In genomic region chr9:137799630-137799983, GRCh38 we compare ENCODE assay signal across 23 cellular contexts.
"Had no signal": no experiment of that assay in that cellular context is flagged by ENCODE, and none has a peak within 500 bp of the region (broad histone marks: within the 10 kb centered on the region; RNA-seq: fewer than 3 reads in every experiment).

No MANE protein-coding gene starts in this region.

- H3K9me3 ChIP-seq: body of pancreas had no signal

- H3K27me3 ChIP-seq: body of pancreas had no signal

- DNase-seq: activated CD4-positive, alpha-beta T cell treated with anti-CD3 and anti-CD28 coated beads for 4 hours; activated CD8-positive, alpha-beta memory T cell treated with anti-CD3 and anti-CD28 coated beads, Interleukin-2, amount 50 U/mL, for 4 hours; activated CD8-positive, alpha-beta T cell treated with anti-CD3 and anti-CD28 coated beads for 36 hours; activated gamma-delta T cell treated with Interleukin-2 at 50 U/mL for 16 hours; activated naive CD4-positive, alpha-beta T cell treated with anti-CD3 and anti-CD28 coated beads, Interleukin-2, amount 50 U/mL, for 16 hours; activated T-cell treated with anti-CD3 and anti-CD28 coated beads, Interleukin-2, amount 50 U/mL, for 72 hours; body of pancreas; Kasumi-1; KBM-7; NCI-H1105 treated with DMSO at 0.1 percent for 48 hours; NCI-H1436 treated with DMSO at 0.1 percent for 48 hours; NCI-H187; NCI-H510A treated with DMSO at 0.1 percent for 48 hours; NK-92 treated with Interleukin-12 subunit alpha and Interleukin-12 subunit beta, amount 100 ng/mL, for 24 hours; OCI-M1; RPMI8226; T-cell; WERI-Rb-1 had no signal

- H3K27me3 Mint-ChIP-seq: activated CD8-positive, alpha-beta T cell treated with anti-CD3 and anti-CD28 coated beads for 36 hours; T-cell had no signal

- H3K27ac Mint-ChIP-seq: activated CD8-positive, alpha-beta T cell treated with anti-CD3 and anti-CD28 coated beads for 36 hours; activated T-cell treated with anti-CD3 and anti-CD28 coated beads, Interleukin-2, amount 50 U/mL, for 72 hours; activated T-helper 2 cell treated with anti-CD3 and anti-CD28 coated beads, Interferon-gamma antibody, Interleukin-2, Interleukin-4, amounts not matched to agents 10 μg/mL and 5 μg/mL and 100 μg/mL, durations not matched to agents 14 hours and 24 hours and 36 hours; T-cell had no signal

- H3K27ac ChIP-seq: body of pancreas, SK-N-MC, WERI-Rb-1 had no signal

- H3K9me3 Mint-ChIP-seq: activated CD8-positive, alpha-beta T cell treated with anti-CD3 and anti-CD28 coated beads for 36 hours; activated T-cell treated with anti-CD3 and anti-CD28 coated beads, Interleukin-2, amount 50 U/mL, for 72 hours; activated T-helper 2 cell treated with anti-CD3 and anti-CD28 coated beads, Interferon-gamma antibody, Interleukin-2, Interleukin-4, amounts not matched to agents 10 μg/mL and 5 μg/mL and 100 μg/mL, durations not matched to agents 14 hours and 24 hours and 36 hours; T-cell had no signal

- H3K4me3 Mint-ChIP-seq: activated CD8-positive, alpha-beta T cell treated with anti-CD3 and anti-CD28 coated beads for 36 hours; activated T-cell treated with anti-CD3 and anti-CD28 coated beads, Interleukin-2, amount 50 U/mL, for 72 hours; T-cell had no signal

- ATAC-seq: activated CD4-positive, CD25-positive, alpha-beta regulatory T cell treated with anti-CD3 and anti-CD28 coated beads, Interleukin-2, amount 50 U/mL, for 24 hours; activated CD8-positive, alpha-beta T cell treated with anti-CD3 and anti-CD28 coated beads for 36 hours; activated T-cell treated with anti-CD3 and anti-CD28 coated beads, Interleukin-2, amount 50 U/mL, for 72 hours; body of pancreas; Panc1; Right ventricle myocardium inferior had no signal

- H3K4me3 ChIP-seq: body of pancreas, SK-N-MC had no signal
